In the genomic region with DNA sequence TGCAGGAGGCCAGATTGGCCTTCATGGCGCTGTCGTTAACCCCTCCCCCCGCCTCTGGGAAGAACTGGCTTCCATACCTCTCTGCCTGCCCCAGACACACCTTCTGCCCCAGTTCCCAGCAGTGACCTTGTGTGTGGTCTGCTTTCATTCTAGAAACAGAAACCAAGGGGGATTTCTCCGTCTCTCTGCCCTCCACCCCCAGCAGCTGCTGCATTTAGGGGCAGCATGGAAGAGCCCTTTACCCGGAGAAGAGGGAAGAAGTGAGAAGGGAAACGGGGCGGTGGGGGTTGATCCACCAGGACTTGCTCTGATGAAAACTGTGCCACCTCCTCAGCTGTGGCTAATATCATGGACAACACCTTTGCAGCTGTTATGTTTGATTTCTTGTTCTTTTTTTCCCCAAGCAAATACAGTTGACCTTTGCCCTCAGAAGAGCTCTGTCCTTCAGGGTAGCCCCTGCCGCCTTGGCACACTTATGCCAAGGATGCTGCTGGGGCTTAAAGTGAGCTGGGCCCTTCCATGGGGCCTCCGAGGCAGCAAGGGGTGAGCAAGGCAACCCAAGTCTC, we compare ENCODE assay signal across 20 cellular contexts. TPM values are rescaled to one million over a fixed set of nuclear protein-coding genes. Genes with fewer than 3 reads are reported as not detected.
A peak's percentile ranks its signal among the peaks of the same experiment; 100 is the strongest.
DNase-seq lines count a peak whose midpoint lies in the region; ATAC-seq, FAIRE-seq and TF ChIP-seq lines count a peak whose summit lies in the region.
"Had no signal": no experiment of that assay in that cellular context is flagged by ENCODE, and none has a peak within 500 bp of the region (broad histone marks: within the 10 kb centered on the region; RNA-seq: fewer than 3 reads in every experiment).

No MANE protein-coding gene starts in this region.

- H3K36me3 ChIP-seq in GM12878 (ENCODE audit: control insufficient read depth in 2 of 2, insufficient read depth in 2 of 2, low read length in 1 of 2) (no peaks in the 10 kb centered on the region), mucosa of descending colon (ENCODE audit: low read depth) (no peaks in the 10 kb centered on the region), upper lobe of right lung (no peaks in the 10 kb centered on the region)
- H3K36me3 ChIP-seq: SJCRH30 had no signal

- DNase-seq in cardiac septum (ENCODE audit: low spot score) (peak; percentile 60), right cardiac atrium (no peak), GM12878 (ENCODE audit: low read depth, low spot score) (no peak), mucosa of descending colon (peak in 2 of 3 donors; percentile 38 to 43), upper lobe of right lung (peak; percentile 32), cerebellar cortex (ENCODE audit: low spot score) (no peak), HT-29 (ENCODE audit: low spot score) (no peak)
- DNase-seq: ACHN, AML-193, COR-L47, NCI-H1436, NCI-H2029, NCI-H2171 treated with DMSO at 0.1 percent for 48 hours, NCI-H446 treated with DMSO at 0.1 percent for 48 hours, OCI-M1, RPMI8226, SJCRH30 had no signal

- SMC1A ChIA-PET in GM12878 (lab: Charles Lee; ENCODE audit: uncharacterized antibody, unreplicated experiment), result interaction anchor here (0.7 kb wide), 2 partner anchors 38 to 143 kb away, joined by 3 read pairs; no protein-coding TSS in a partner anchor

- no peak for TF ChIP-seq RAD21 in GM12878 (IDR thresholded peaks at IDR 0.05; ENCODE audit: insufficient read depth, low read depth, low read length)

- CTCF ChIA-PET in GM12878 (lab: Yijun Ruan, JAX), result interaction anchor here (0.6 to 1.1 kb wide), 2 partner anchors 182 to 1161 kb away, joined by 3 to 5 read pairs; no protein-coding TSS in a partner anchor

- no peak overlapping the region for H3K4me3 ChIP-seq in right cardiac atrium (ENCODE audit: low read length)
- no peak overlapping the region for H3K4me3 ChIP-seq in GM12878
- no peak overlapping the region for H3K4me3 ChIP-seq in mucosa of descending colon
- H3K4me3 ChIP-seq in upper lobe of right lung, result no peak overlapping the region
- H3K4me3 ChIP-seq: SJCRH30 had no signal

- H3K4me1 ChIP-seq in right cardiac atrium (ENCODE audit: control insufficient read depth, insufficient read depth, low read length), result no peaks in the 10 kb centered on the region
- no peaks in the 10 kb centered on the region; the same call in 1 of the 2 replicates for H3K4me1 ChIP-seq in GM12878 (ENCODE audit: control insufficient read depth, insufficient read depth, low read length)
- peaks cover 11% of the 10 kb centered on the region for H3K4me1 ChIP-seq in mucosa of descending colon (ENCODE audit: low read depth)
- no peaks in the 10 kb centered on the region for H3K4me1 ChIP-seq in upper lobe of right lung
- H3K4me1 ChIP-seq: SJCRH30 had no signal

- TF ChIP-seq POLR2A in GM12878 (IDR thresholded peaks at IDR 0.05; ENCODE audit: low read depth, low read length), result no peak

- no peak for TF ChIP-seq EP300 in GM12878 (IDR thresholded peaks at IDR 0.05; ENCODE audit: borderline replicate concordance in 1 of 2, control insufficient read depth in 1 of 2, low read depth in 2 of 2, low read length in 2 of 2)

- in situ Hi-C loops in GM12878 (cut with MboI), result no loop called here

- H3K27ac ChIP-seq in right cardiac atrium (ENCODE audit: low read length) (no peak overlapping the region), GM12878 (ENCODE audit: control insufficient read depth, insufficient read depth) (no peak overlapping the region), upper lobe of right lung (no peak overlapping the region)
- H3K27ac ChIP-seq: HL-60, SJCRH30 had no signal

- TF ChIP-seq CTCF in GM12878 (IDR thresholded peaks at IDR 0.05 in 2 of 3, conservative IDR thresholded peaks at IDR 0.05 in 1 of 3; ENCODE audit: control insufficient read depth in 2 of 3, extremely low read depth in 1 of 3, insufficient read depth in 1 of 3, low read depth in 3 of 3, low read length in 3 of 3), result no peak
- TF ChIP-seq CTCF in mucosa of descending colon (IDR thresholded peaks at IDR 0.05), result no peak
- no peak for TF ChIP-seq CTCF in upper lobe of right lung (IDR thresholded peaks at IDR 0.05)

- H2AFZ ChIP-seq in GM12878 (ENCODE audit: control insufficient read depth, low read depth, low read length), result no peak overlapping the region

- H4K20me1 ChIP-seq in GM12878 (ENCODE audit: control insufficient read depth, insufficient read depth), result 0 out of 2 replicates have a peak, but pooled peaks cover 3% of the 10 kb centered on the region

- no peak overlapping the region for H3K4me2 ChIP-seq in GM12878 (ENCODE audit: control insufficient read depth, insufficient read depth)

- WGBS in right cardiac atrium, result 81% methylated on average over 9 of the region's 9 CpGs
- WGBS in GM12878 (ENCODE audit: insufficient coverage, insufficient replicate concordance, low lambda C conversion rate, missing lambda C conversion rate), result 20% methylated on average over 9 of the region's 9 CpGs

- intact Hi-C loops in cardiac septum (cut with DNase I), result no loop called here
- intact Hi-C loops in right cardiac atrium (cut with DNase I), result no loop called here
- intact Hi-C loops in GM12878 (cut with micrococcal nuclease; ENCODE audit: unreplicated experiment), result no loop called here
- intact Hi-C loops in mucosa of descending colon (cut with DNase I, micrococcal nuclease), result no loop called here
- intact Hi-C loops in upper lobe of right lung (cut with DNase I), result no loop called here

- no peaks in the 10 kb centered on the region for H3K79me2 ChIP-seq in GM12878 (ENCODE audit: control insufficient read depth, insufficient read depth, low read length)

- POLR2A ChIA-PET in GM12878 (lab: Charles Lee), result no interaction called here

- H3K9me3 ChIP-seq in right cardiac atrium (ENCODE audit: control insufficient read depth, low read length), result no peaks in the 10 kb centered on the region
- no peaks in the 10 kb centered on the region for H3K9me3 ChIP-seq in GM12878 (replicated peaks; ENCODE audit: control insufficient read depth, insufficient read depth, low read length)
- H3K9me3 ChIP-seq in mucosa of descending colon, result no peaks in the 10 kb centered on the region
- no peaks in the 10 kb centered on the region for H3K9me3 ChIP-seq in upper lobe of right lung
- H3K9me3 ChIP-seq: SJCRH30 had no signal

- FAIRE-seq in GM12878 (lab: Jason Lieb, UNC), result no peak

- H3K9ac ChIP-seq in GM12878 (ENCODE audit: control insufficient read depth, insufficient read depth, low read length), result no peak overlapping the region

- RAD21 ChIA-PET in GM12878 (lab: Charles Lee; ENCODE audit: unreplicated experiment), result interaction anchor here (0.6 kb wide), 1 partner anchor 13 kb away, joined by 3 read pairs; no protein-coding TSS in a partner anchor

- ATAC-seq in right cardiac atrium, result no peak
- ATAC-seq in GM12878, result peak; percentile 61
- ATAC-seq in mucosa of descending colon, result peak; percentile 52
- no peak for ATAC-seq in upper lobe of right lung
- ATAC-seq: HCT116 had no signal

- no TSS peak for BruUV-seq in GM12878 (replicated peaks; lab: Mats Ljungman, UMichigan)

- H3K27me3 ChIP-seq in right cardiac atrium (ENCODE audit: control insufficient read depth, insufficient read depth) (no peaks in the 10 kb centered on the region), GM12878 (replicated peaks in 1 of 2; ENCODE audit: control insufficient read depth in 2 of 2, insufficient read depth in 2 of 2, low read length in 1 of 2) (no peaks in the 10 kb centered on the region; a peak in 3 of 4 replicates), upper lobe of right lung (peaks cover 8% of the 10 kb centered on the region)

TF ChIP-seq in GM12878, 131 proteins besides CTCF, POLR2A, EP300 and RAD21 (continues in another document):
- no peak for TF ChIP-seq STAT1 (conservative IDR thresholded peaks at IDR 0.05)
- TF ChIP-seq ETV6 (conservative IDR thresholded peaks at IDR 0.05 in 1 of 2, IDR thresholded peaks at IDR 0.05 in 1 of 2; ENCODE audit: borderline replicate concordance in 1 of 2, low read depth in 1 of 2), result no peak
- TF ChIP-seq SREBF2 (IDR thresholded peaks at IDR 0.05; ENCODE audit: low read length), result no peak

RNA-seq across cellular contexts. Expression of a gene that starts 6.1 kb away (rescaled TPM):
- total RNA-seq in cardiac septum (0.08 TPM), right cardiac atrium (1 to 10 TPM; 3.1 to 9.4 (median 4.7) TPM), GM12878 (2014; rRNA removed) (not detected in 2 replicates), GM12878 (2014; rRNA removed; fragmentation: Illumina TruSeq; extraction: Trizol) (not detected in 2 replicates), GM12878 (2021) (0.05 TPM in 1 of 2 replicates, not detected in the other), mucosa of descending colon (under 1 TPM in 2 of 3 donors, not detected in 1; 0.09 to 0.14 TPM), upper lobe of right lung (not detected)
- polyA plus RNA-seq in right cardiac atrium (3.5 TPM), GM12878 (2011; rRNA removed) (0.01 TPM in 1 of 2 replicates, not detected in the other), GM12878 (2014; fragmentation: Illumina TruSeq; extraction: Trizol) (not detected in 2 replicates), GM12878 (2014; fragmentation: Nextera tagmentation; extraction: Ambion mirVana) (not detected), GM12878 (2014; rRNA removed) (not detected in 2 replicates), GM12878 (2016; fragmentation: Nextera tagmentation; extraction: Ambion mirVana) (not detected)
- total RNA-seq in GM12878 (2013; cell fraction: nucleolus; rRNA removed), result not detected in 2 replicates
- not detected for polyA plus RNA-seq in GM12878 (2011; ENCODE audit: low read depth)
- polyA plus RNA-seq in GM12878 (2011; cell fraction: cytosol; rRNA removed), result not detected in 2 replicates
- polyA plus RNA-seq in GM12878 (2011; cell fraction: nucleus; rRNA removed), result 0.09 and 0.12 TPM in 2 replicates
- not detected in 2 replicates for polyA plus RNA-seq in GM12878 (2012)
- polyA minus RNA-seq in GM12878 (2011; rRNA and poly(A)+ RNA removed), result not detected in 2 replicates
- not detected in 2 replicates for polyA minus RNA-seq in GM12878 (2011; cell fraction: cytosol; rRNA and poly(A)+ RNA removed)
- polyA minus RNA-seq in GM12878 (2011; cell fraction: nucleus; rRNA and poly(A)+ RNA removed), result not detected in 2 replicates
- total RNA-seq in HT-29 (2014; rRNA removed; shearing (Covaris generic)), result not detected in 2 replicates
- total RNA-seq: SJCRH30 had no signal
- polyA plus RNA-seq: CD14-positive monocyte had no signal

Comparison
In these comparisons a context has a peak if more than half of its experiments do, and no peak if none do; other contexts are left out.
1. DNase-seq: peak in cardiac septum (single experiment), mucosa of descending colon (2 of 3) and upper lobe of right lung (single experiment); none in right cardiac atrium (0 of 3), GM12878 (single experiment), cerebellar cortex (single experiment) and HT-29 (single experiment).
2. ATAC-seq: peak in GM12878 (single experiment) and mucosa of descending colon (single experiment); none in right cardiac atrium (0 of 2) and upper lobe of right lung (single experiment).